ENCODE assay signal across 1 cellular context in the genomic region with DNA sequence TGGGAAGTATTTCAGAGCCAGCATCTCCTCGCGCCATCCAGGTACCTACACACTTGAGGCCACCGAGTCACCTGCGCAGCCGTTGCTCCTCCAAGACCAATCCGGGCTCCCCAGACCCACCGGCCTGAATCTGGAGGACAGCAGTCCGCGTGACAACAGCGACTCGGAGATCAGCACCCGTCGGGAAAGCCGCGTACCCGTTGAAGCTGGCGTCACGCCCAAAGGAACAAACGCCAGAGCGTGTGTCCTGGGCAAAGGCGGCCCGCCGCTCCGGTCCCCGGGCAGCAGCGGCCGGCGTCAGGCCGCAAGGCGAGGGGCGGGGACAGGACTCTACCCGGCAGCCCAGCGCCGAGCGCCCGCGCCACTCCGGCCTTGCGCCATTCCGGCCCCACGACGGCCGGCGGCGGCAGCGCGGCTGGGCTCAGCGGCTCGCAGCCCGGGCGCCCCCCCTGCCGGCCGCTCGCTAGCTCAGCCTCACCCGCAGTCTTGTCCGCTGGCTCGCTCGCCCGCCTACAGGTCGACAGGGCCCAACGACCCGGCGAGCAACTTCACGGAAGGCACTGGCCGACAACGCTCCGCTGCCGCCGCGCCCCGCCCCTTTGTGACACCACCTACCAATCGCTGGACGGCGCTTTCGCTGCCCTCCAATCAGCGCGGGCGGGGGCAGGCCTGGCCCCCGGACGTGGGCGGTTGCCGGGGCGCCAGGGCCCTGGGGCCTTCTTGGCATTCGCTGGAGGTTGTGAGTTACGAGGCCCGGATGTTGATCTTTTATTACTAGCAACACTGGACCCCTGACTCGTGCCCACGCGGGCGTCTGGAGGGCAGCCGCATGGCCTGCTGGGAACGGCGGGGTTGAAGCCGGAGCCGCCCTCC.
A peak's percentile ranks its signal among the peaks of the same experiment; 100 is the strongest.
TF ChIP-seq lines count a peak whose summit lies in the region.

A gene (minus strand): TSS at position 572 of the 873 bp plus-strand sequence. CDS start 9,047 bp downstream, outside the sequence.

TF ChIP-seq in GM12878, 131 proteins besides CTCF, POLR2A, EP300 and RAD21 (continued from another document and continues in another):
- TF ChIP-seq, protein P1, sequence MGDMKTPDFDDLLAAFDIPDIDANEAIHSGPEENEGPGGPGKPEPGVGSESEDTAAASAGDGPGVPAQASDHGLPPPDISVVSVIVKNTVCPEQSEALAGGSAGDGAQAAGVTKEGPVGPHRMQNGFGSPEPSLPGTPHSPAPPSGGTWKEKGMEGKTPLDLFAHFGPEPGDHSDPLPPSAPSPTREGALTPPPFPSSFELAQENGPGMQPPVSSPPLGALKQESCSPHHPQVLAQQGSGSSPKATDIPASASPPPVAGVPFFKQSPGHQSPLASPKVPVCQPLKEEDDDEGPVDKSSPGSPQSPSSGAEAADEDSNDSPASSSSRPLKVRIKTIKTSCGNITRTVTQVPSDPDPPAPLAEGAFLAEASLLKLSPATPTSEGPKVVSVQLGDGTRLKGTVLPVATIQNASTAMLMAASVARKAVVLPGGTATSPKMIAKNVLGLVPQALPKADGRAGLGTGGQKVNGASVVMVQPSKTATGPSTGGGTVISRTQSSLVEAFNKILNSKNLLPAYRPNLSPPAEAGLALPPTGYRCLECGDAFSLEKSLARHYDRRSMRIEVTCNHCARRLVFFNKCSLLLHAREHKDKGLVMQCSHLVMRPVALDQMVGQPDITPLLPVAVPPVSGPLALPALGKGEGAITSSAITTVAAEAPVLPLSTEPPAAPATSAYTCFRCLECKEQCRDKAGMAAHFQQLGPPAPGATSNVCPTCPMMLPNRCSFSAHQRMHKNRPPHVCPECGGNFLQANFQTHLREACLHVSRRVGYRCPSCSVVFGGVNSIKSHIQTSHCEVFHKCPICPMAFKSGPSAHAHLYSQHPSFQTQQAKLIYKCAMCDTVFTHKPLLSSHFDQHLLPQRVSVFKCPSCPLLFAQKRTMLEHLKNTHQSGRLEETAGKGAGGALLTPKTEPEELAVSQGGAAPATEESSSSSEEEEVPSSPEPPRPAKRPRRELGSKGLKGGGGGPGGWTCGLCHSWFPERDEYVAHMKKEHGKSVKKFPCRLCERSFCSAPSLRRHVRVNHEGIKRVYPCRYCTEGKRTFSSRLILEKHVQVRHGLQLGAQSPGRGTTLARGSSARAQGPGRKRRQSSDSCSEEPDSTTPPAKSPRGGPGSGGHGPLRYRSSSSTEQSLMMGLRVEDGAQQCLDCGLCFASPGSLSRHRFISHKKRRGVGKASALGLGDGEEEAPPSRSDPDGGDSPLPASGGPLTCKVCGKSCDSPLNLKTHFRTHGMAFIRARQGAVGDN (IDR thresholded peaks at IDR 0.05) = peak; percentile 63
- TF ChIP-seq JUND (IDR thresholded peaks at IDR 0.05; ENCODE audit: low read depth, low read length) (no peak), GATAD2B (conservative IDR thresholded peaks at IDR 0.05; ENCODE audit: low read depth) (peak; percentile 95), CREB1 (IDR thresholded peaks at IDR 0.05; ENCODE audit: low read depth) (peak; percentile 86), FOS (IDR thresholded peaks at IDR 0.05; ENCODE audit: borderline replicate concordance, extremely low read depth, insufficient read length) (peak; percentile 85), ATF7 (IDR thresholded peaks at IDR 0.05; ENCODE audit: low read depth) (no peak), CEBPB (IDR thresholded peaks at IDR 0.05; ENCODE audit: borderline replicate concordance in 1 of 2, low read depth in 2 of 2, low read length in 2 of 2) (no peak), BHLHE40 (IDR thresholded peaks at IDR 0.05; ENCODE audit: borderline replicate concordance in 1 of 2, low read depth in 2 of 2, low read length in 1 of 2) (peak in 1 of 2 experiments; percentile 69; a peak in 2 of 4 replicates), RFX5 (IDR thresholded peaks at IDR 0.05; ENCODE audit: low read depth, low read length) (peak; percentile 97), WRNIP1 (IDR thresholded peaks at IDR 0.05; ENCODE audit: borderline replicate concordance, low read depth, low read length) (no peak), SPI1 (IDR thresholded peaks at IDR 0.05; ENCODE audit: borderline replicate concordance, insufficient read depth, low read depth, low read length) (no peak), ESRRA (IDR thresholded peaks at IDR 0.05; ENCODE audit: low read length) (no peak), POU2F2 (IDR thresholded peaks at IDR 0.05; ENCODE audit: borderline replicate concordance, low read depth, low read length) (no peak; the same call in 2 of the 3 replicates), IKZF2 (IDR thresholded peaks at IDR 0.05) (no peak), ZNF274 (IDR thresholded peaks at IDR 0.05; ENCODE audit: insufficient read depth, insufficient read length) (no peak), MYB (IDR thresholded peaks at IDR 0.05; ENCODE audit: borderline replicate concordance, low read depth, low read length) (no peak), MEF2A (IDR thresholded peaks at IDR 0.05; ENCODE audit: insufficient read depth, low read depth, low read length) (no peak)
- TF ChIP-seq, protein P2, sequence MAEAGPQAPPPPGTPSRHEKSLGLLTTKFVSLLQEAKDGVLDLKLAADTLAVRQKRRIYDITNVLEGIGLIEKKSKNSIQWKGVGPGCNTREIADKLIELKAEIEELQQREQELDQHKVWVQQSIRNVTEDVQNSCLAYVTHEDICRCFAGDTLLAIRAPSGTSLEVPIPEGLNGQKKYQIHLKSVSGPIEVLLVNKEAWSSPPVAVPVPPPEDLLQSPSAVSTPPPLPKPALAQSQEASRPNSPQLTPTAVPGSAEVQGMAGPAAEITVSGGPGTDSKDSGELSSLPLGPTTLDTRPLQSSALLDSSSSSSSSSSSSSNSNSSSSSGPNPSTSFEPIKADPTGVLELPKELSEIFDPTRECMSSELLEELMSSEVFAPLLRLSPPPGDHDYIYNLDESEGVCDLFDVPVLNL (IDR thresholded peaks at IDR 0.05; ENCODE audit: low read depth, low read length) = no peak
- TF ChIP-seq, protein P3, sequence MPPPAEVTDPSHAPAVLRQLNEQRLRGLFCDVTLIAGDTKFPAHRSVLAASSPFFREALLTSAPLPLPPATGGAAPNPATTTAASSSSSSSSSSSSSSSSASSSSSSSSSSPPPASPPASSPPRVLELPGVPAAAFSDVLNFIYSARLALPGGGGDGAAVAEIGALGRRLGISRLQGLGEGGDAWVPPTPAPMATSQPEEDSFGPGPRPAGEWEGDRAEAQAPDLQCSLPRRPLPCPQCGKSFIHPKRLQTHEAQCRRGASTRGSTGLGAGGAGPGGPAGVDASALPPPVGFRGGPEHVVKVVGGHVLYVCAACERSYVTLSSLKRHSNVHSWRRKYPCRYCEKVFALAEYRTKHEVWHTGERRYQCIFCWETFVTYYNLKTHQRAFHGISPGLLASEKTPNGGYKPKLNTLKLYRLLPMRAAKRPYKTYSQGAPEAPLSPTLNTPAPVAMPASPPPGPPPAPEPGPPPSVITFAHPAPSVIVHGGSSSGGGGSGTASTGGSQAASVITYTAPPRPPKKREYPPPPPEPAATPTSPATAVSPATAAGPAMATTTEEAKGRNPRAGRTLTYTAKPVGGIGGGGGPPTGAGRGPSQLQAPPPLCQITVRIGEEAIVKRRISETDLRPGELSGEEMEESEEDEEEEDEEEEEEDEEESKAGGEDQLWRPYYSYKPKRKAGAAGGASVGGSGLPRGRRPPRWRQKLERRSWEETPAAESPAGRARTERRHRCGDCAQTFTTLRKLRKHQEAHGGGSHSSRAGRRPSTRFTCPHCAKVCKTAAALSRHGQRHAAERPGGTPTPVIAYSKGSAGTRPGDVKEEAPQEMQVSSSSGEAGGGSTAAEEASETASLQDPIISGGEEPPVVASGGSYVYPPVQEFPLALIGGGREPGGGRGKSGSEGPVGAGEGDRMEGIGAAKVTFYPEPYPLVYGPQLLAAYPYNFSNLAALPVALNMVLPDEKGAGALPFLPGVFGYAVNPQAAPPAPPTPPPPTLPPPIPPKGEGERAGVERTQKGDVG (CRISPR knock-in tag; IDR thresholded peaks at IDR 0.05) = no peak
- TF ChIP-seq, protein P4, sequence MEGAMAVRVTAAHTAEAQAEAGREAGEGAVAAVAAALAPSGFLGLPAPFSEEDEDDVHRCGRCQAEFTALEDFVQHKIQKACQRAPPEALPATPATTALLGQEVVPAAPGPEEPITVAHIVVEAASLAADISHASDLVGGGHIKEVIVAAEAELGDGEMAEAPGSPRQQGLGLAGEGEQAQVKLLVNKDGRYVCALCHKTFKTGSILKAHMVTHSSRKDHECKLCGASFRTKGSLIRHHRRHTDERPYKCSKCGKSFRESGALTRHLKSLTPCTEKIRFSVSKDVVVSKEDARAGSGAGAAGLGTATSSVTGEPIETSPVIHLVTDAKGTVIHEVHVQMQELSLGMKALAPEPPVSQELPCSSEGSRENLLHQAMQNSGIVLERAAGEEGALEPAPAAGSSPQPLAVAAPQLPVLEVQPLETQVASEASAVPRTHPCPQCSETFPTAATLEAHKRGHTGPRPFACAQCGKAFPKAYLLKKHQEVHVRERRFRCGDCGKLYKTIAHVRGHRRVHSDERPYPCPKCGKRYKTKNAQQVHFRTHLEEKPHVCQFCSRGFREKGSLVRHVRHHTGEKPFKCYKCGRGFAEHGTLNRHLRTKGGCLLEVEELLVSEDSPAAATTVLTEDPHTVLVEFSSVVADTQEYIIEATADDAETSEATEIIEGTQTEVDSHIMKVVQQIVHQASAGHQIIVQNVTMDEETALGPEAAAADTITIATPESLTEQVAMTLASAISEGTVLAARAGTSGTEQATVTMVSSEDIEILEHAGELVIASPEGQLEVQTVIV (IDR thresholded peaks at IDR 0.05; ENCODE audit: borderline replicate concordance, partially characterized antibody) = peak; percentile 33
- TF ChIP-seq, protein P5, sequence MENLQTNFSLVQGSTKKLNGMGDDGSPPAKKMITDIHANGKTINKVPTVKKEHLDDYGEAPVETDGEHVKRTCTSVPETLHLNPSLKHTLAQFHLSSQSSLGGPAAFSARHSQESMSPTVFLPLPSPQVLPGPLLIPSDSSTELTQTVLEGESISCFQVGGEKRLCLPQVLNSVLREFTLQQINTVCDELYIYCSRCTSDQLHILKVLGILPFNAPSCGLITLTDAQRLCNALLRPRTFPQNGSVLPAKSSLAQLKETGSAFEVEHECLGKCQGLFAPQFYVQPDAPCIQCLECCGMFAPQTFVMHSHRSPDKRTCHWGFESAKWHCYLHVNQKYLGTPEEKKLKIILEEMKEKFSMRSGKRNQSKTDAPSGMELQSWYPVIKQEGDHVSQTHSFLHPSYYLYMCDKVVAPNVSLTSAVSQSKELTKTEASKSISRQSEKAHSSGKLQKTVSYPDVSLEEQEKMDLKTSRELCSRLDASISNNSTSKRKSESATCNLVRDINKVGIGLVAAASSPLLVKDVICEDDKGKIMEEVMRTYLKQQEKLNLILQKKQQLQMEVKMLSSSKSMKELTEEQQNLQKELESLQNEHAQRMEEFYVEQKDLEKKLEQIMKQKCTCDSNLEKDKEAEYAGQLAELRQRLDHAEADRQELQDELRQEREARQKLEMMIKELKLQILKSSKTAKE (IDR thresholded peaks at IDR 0.05; ENCODE audit: low read depth, poor library complexity, severe bottlenecking) = no peak
- TF ChIP-seq, protein P6, sequence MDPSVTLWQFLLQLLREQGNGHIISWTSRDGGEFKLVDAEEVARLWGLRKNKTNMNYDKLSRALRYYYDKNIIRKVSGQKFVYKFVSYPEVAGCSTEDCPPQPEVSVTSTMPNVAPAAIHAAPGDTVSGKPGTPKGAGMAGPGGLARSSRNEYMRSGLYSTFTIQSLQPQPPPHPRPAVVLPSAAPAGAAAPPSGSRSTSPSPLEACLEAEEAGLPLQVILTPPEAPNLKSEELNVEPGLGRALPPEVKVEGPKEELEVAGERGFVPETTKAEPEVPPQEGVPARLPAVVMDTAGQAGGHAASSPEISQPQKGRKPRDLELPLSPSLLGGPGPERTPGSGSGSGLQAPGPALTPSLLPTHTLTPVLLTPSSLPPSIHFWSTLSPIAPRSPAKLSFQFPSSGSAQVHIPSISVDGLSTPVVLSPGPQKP (IDR thresholded peaks at IDR 0.05; ENCODE audit: low read depth, low read length) = no peak
- TF ChIP-seq, protein P7, sequence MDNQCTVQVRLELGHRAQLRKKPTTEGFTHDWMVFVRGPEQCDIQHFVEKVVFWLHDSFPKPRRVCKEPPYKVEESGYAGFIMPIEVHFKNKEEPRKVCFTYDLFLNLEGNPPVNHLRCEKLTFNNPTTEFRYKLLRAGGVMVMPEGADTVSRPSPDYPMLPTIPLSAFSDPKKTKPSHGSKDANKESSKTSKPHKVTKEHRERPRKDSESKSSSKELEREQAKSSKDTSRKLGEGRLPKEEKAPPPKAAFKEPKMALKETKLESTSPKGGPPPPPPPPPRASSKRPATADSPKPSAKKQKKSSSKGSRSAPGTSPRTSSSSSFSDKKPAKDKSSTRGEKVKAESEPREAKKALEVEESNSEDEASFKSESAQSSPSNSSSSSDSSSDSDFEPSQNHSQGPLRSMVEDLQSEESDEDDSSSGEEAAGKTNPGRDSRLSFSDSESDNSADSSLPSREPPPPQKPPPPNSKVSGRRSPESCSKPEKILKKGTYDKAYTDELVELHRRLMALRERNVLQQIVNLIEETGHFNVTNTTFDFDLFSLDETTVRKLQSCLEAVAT (IDR thresholded peaks at IDR 0.05) = no peak
- TF ChIP-seq, protein P8, sequence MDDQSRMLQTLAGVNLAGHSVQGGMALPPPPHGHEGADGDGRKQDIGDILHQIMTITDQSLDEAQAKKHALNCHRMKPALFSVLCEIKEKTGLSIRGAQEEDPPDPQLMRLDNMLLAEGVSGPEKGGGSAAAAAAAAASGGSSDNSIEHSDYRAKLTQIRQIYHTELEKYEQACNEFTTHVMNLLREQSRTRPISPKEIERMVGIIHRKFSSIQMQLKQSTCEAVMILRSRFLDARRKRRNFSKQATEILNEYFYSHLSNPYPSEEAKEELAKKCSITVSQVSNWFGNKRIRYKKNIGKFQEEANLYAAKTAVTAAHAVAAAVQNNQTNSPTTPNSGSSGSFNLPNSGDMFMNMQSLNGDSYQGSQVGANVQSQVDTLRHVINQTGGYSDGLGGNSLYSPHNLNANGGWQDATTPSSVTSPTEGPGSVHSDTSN (IDR thresholded peaks at IDR 0.05; ENCODE audit: insufficient replicate concordance, low read depth, low read length) = no peak
- TF ChIP-seq, protein P9, sequence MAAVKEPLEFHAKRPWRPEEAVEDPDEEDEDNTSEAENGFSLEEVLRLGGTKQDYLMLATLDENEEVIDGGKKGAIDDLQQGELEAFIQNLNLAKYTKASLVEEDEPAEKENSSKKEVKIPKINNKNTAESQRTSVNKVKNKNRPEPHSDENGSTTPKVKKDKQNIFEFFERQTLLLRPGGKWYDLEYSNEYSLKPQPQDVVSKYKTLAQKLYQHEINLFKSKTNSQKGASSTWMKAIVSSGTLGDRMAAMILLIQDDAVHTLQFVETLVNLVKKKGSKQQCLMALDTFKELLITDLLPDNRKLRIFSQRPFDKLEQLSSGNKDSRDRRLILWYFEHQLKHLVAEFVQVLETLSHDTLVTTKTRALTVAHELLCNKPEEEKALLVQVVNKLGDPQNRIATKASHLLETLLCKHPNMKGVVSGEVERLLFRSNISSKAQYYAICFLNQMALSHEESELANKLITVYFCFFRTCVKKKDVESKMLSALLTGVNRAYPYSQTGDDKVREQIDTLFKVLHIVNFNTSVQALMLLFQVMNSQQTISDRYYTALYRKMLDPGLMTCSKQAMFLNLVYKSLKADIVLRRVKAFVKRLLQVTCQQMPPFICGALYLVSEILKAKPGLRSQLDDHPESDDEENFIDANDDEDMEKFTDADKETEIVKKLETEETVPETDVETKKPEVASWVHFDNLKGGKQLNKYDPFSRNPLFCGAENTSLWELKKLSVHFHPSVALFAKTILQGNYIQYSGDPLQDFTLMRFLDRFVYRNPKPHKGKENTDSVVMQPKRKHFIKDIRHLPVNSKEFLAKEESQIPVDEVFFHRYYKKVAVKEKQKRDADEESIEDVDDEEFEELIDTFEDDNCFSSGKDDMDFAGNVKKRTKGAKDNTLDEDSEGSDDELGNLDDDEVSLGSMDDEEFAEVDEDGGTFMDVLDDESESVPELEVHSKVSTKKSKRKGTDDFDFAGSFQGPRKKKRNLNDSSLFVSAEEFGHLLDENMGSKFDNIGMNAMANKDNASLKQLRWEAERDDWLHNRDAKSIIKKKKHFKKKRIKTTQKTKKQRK (IDR thresholded peaks at IDR 0.05; ENCODE audit: low read depth, low read length) = no peak
